In genomic region chr4:7052923-7053715, GRCh38 we compare ENCODE assay signal across 10 cellular contexts. TPM values are rescaled to one million over a fixed set of nuclear protein-coding genes. Genes with fewer than 3 reads are reported as not detected.
DNase-seq lines count a peak whose midpoint lies in the region; ATAC-seq and TF ChIP-seq lines count a peak whose summit lies in the region.
"Had no signal": no experiment of that assay in that cellular context is flagged by ENCODE, and none has a peak within 500 bp of the region (broad histone marks: within the 10 kb centered on the region; RNA-seq: fewer than 3 reads in every experiment).

No MANE protein-coding gene starts in this region.

- POLR2A ChIA-PET in PC-9 (lab: Charles Lee; ENCODE audit: unreplicated experiment), result no interaction called here

- no CpG with 5 or more reads among the region's 20 CpGs for WGBS in mesendoderm (ENCODE audit: extremely low coverage, insufficient coverage, low lambda C conversion rate)

- no peak overlapping the region for H2BK15ac ChIP-seq in mesendoderm (replicated peaks; ENCODE audit: low read depth)

- H3K79me2 ChIP-seq in mesendoderm (ENCODE audit: control insufficient read depth, insufficient read depth, low read length) (peaks cover 3% of the 10 kb centered on the region), PC-9 (ENCODE audit: low read depth) (no peaks in the 10 kb centered on the region)

- H4K5ac ChIP-seq in mesendoderm (ENCODE audit: low read length), result no peak overlapping the region

- H2AK5ac ChIP-seq in mesendoderm (ENCODE audit: low read length), result no peak overlapping the region

- TF ChIP-seq POLR2A in NB4 (IDR thresholded peaks at IDR 0.05; ENCODE audit: extremely low read depth, insufficient read length), result no peak

- no peak overlapping the region for H3K23ac ChIP-seq in mesendoderm (ENCODE audit: low read length)

- no peak overlapping the region for H3K56ac ChIP-seq in mesendoderm (ENCODE audit: low read length)

- H3K9me3 Mint-ChIP-seq in CD14-positive monocyte, result peaks cover 0 to 3% (median 0%) of the 10 kb centered on the region in 7 donors
- no peaks in the 10 kb centered on the region for H3K9me3 Mint-ChIP-seq in dendritic cell treated with granulocyte-macrophage colony-stimulating factor and Interleukin-4, amounts not matched to agents 40 ng/mL and 50 ng/mL, for 4 days
- no peaks in the 10 kb centered on the region for H3K9me3 Mint-ChIP-seq in natural killer cell
- H3K9me3 Mint-ChIP-seq in immature natural killer cell, result no peaks in the 10 kb centered on the region

- H3K4ac ChIP-seq in mesendoderm (ENCODE audit: low read depth, low read length), result no peak overlapping the region

- no peak overlapping the region for H2BK5ac ChIP-seq in mesendoderm (ENCODE audit: low read length)

- H3K27ac ChIP-seq in mesendoderm (ENCODE audit: low read depth, low read length), result no peak overlapping the region
- no peak overlapping the region for H3K27ac ChIP-seq in PC-9

- no peaks in the 10 kb centered on the region for H3K9me2 ChIP-seq in PC-9 (ENCODE audit: insufficient read depth)

- TF ChIP-seq CTCF in CD14-positive monocyte (IDR thresholded peaks at IDR 0.05) (no peak), NB4 (IDR thresholded peaks at IDR 0.05; ENCODE audit: low read depth, low read length) (no peak), natural killer cell (IDR thresholded peaks at IDR 0.05) (no peak), PC-9 (conservative IDR thresholded peaks at IDR 0.05) (no peak)

- H3K9ac ChIP-seq in mesendoderm (ENCODE audit: low read length), result no peak overlapping the region

- DNase-seq in CD14-positive monocyte (ENCODE audit: low spot score) (peak; percentile 85), NB4 (ENCODE audit: low read depth) (peak; percentile 66), natural killer cell (no peak), immature natural killer cell (no peak), mesendoderm (no peak), PC-9 (no peak)
- DNase-seq: Caco-2, NCI-H526 had no signal

- intact Hi-C loops in CD14-positive monocyte (cut with micrococcal nuclease), result no loop called here
- intact Hi-C loops in dendritic cell treated with granulocyte-macrophage colony-stimulating factor and Interleukin-4, amounts not matched to agents 40 ng/mL and 50 ng/mL, for 4 days (cut with micrococcal nuclease), result no loop called here
- intact Hi-C loops in natural killer cell (cut with micrococcal nuclease), result no loop called here
- intact Hi-C loops in PC-9 (cut with micrococcal nuclease; ENCODE audit: unreplicated experiment), result no loop called here

- H3K36me3 Mint-ChIP-seq in CD14-positive monocyte, result peaks cover 51 to 84% of the 10 kb centered on the region in 2 donors
- peaks cover 85% of the 10 kb centered on the region for H3K36me3 Mint-ChIP-seq in dendritic cell treated with granulocyte-macrophage colony-stimulating factor and Interleukin-4, amounts not matched to agents 40 ng/mL and 50 ng/mL, for 4 days (ENCODE audit: low read depth)
- peaks cover 7% of the 10 kb centered on the region for H3K36me3 Mint-ChIP-seq in natural killer cell
- H3K36me3 Mint-ChIP-seq in immature natural killer cell, result peaks cover 5 to 21% (median 11%) of the 10 kb centered on the region in 3 donors

- H3K4me2 ChIP-seq in mesendoderm (ENCODE audit: low read length), result no peak overlapping the region
- no peak overlapping the region for H3K4me2 ChIP-seq in PC-9

- ATAC-seq in natural killer cell (peak; percentile 26 to 79 (median 52)), HG02938 (IDR thresholded peaks at IDR 0.05; ENCODE audit: unreplicated experiment) (no peak)

- H3K27ac Mint-ChIP-seq in CD14-positive monocyte, result peak overlapping the region in 6 of 7 donors; percentile 42 to 78 (median 76)
- H3K27ac Mint-ChIP-seq in dendritic cell treated with granulocyte-macrophage colony-stimulating factor and Interleukin-4, amounts not matched to agents 40 ng/mL and 50 ng/mL, for 4 days, result peak overlapping the region; percentile 80
- peak overlapping the region in 1 of 2 donors; percentile 72 for H3K27ac Mint-ChIP-seq in natural killer cell
- no peak overlapping the region for H3K27ac Mint-ChIP-seq in immature natural killer cell

- H3K4me3 ChIP-seq in NB4 (ENCODE audit: low read depth, low read length) (no peak overlapping the region), mesendoderm (ENCODE audit: low read length) (no peak overlapping the region), PC-9 (no peak overlapping the region)

- no peak overlapping the region for H3K18ac ChIP-seq in mesendoderm (ENCODE audit: low read length)

- no peak overlapping the region for H2AFZ ChIP-seq in PC-9

- no peaks in the 10 kb centered on the region for H3K9me3 ChIP-seq in PC-9 (ENCODE audit: insufficient read depth, low read depth)
- H3K9me3 ChIP-seq: Caco-2 had no signal

- H3K4me1 ChIP-seq in mesendoderm (ENCODE audit: control insufficient read depth, low read depth, low read length), result no peaks in the 10 kb centered on the region
- H3K4me1 ChIP-seq in PC-9 (replicated peaks; ENCODE audit: insufficient read depth), result no peaks in the 10 kb centered on the region
- H3K4me1 ChIP-seq: Caco-2 had no signal

- peaks cover 1% of the 10 kb centered on the region for H3K36me3 ChIP-seq in mesendoderm (ENCODE audit: control insufficient read depth, insufficient read depth, low read length)
- H3K36me3 ChIP-seq in PC-9 (ENCODE audit: low read depth), result no peaks in the 10 kb centered on the region

- CTCF ChIA-PET in PC-9 (lab: Charles Lee), result no interaction called here

- no peaks in the 10 kb centered on the region for H4K20me1 ChIP-seq in PC-9 (ENCODE audit: insufficient read depth)

- H3K27me3 Mint-ChIP-seq in CD14-positive monocyte (ENCODE audit: low read depth in 3 of 3), result peaks cover 4 to 8% (median 7%) of the 10 kb centered on the region in 3 donors
- H3K27me3 Mint-ChIP-seq in dendritic cell treated with granulocyte-macrophage colony-stimulating factor and Interleukin-4, amounts not matched to agents 40 ng/mL and 50 ng/mL, for 4 days, result no peaks in the 10 kb centered on the region
- no peaks in the 10 kb centered on the region for H3K27me3 Mint-ChIP-seq in natural killer cell (ENCODE audit: low read depth in 2 of 2)
- H3K27me3 Mint-ChIP-seq in immature natural killer cell (ENCODE audit: low read depth in 3 of 3), result peaks cover 0 to 3% (median 3%) of the 10 kb centered on the region in 3 donors

- H3K4me3 Mint-ChIP-seq in CD14-positive monocyte (peak overlapping the region; percentile 20 to 57), natural killer cell (no peak overlapping the region), immature natural killer cell (peak overlapping the region in 1 of 5 donors; percentile 39)
- peak overlapping the region; percentile 23 for H3K4me3 Mint-ChIP-seq in dendritic cell treated with granulocyte-macrophage colony-stimulating factor and Interleukin-4, amounts not matched to agents 40 ng/mL and 50 ng/mL, for 4 days

- no peaks in the 10 kb centered on the region for H3K27me3 ChIP-seq in mesendoderm (ENCODE audit: insufficient read depth, low read length, poor library complexity)
- H3K27me3 ChIP-seq in PC-9 (ENCODE audit: insufficient read depth, low read depth), result no peaks in the 10 kb centered on the region

- H4K8ac ChIP-seq in mesendoderm (ENCODE audit: low read depth, low read length), result no peak overlapping the region

- H3F3A ChIP-seq in PC-9 (ENCODE audit: insufficient read depth, low read depth), result no peaks in the 10 kb centered on the region

- peaks cover 48% of the 10 kb centered on the region for H3K4me1 Mint-ChIP-seq in CD14-positive monocyte
- peaks cover 61% of the 10 kb centered on the region for H3K4me1 Mint-ChIP-seq in dendritic cell treated with granulocyte-macrophage colony-stimulating factor and Interleukin-4, amounts not matched to agents 40 ng/mL and 50 ng/mL, for 4 days (ENCODE audit: low read depth)
- peaks cover 17 to 34% of the 10 kb centered on the region in 2 donors for H3K4me1 Mint-ChIP-seq in natural killer cell
- H3K4me1 Mint-ChIP-seq in immature natural killer cell, result peaks cover 24 to 29% of the 10 kb centered on the region in 2 donors

- no TSS peak for BruUV-seq in PC-9 (replicated peaks; lab: Mats Ljungman, UMichigan)

- H3K79me1 ChIP-seq in mesendoderm (ENCODE audit: low read length), result peaks cover 12% of the 10 kb centered on the region

- H2BK120ac ChIP-seq in mesendoderm (ENCODE audit: low read depth, low read length), result no peak overlapping the region

RNA-seq across cellular contexts. Expression of gene TADA2B, which starts 9.9 kb away (rescaled TPM):
- polyA plus RNA-seq in CD14-positive monocyte (1 to 10 TPM; 2.0 to 2.6 TPM), immature natural killer cell (1 to 10 TPM; 2.1 to 3.9 (median 3.0) TPM)
- total RNA-seq in natural killer cell (10 to 100 TPM; 22.7 to 36.3 (median 35.9) TPM), PC-9 (2021) (9.5 and 9.6 TPM in 2 replicates)
- 8.0 TPM for polyA plus RNA-seq in mesendoderm (2013, experiment 1 of 2)
- 8.3 TPM for polyA plus RNA-seq in mesendoderm (2013, experiment 2 of 2)

RNA-seq across cellular contexts. Expression of gene GRPEL1, which starts 14.7 kb away (rescaled TPM):
- polyA plus RNA-seq in CD14-positive monocyte, result 10 to 100 TPM; 45.4 to 49.6 TPM
- 10 to 100 TPM; 20.1 to 37.8 (median 36.8) TPM for total RNA-seq in natural killer cell
- polyA plus RNA-seq in immature natural killer cell, result 10 to 100 TPM; 40.4 to 58.9 (median 41.8) TPM
- polyA plus RNA-seq in mesendoderm (2013, experiment 1 of 2), result 27.2 TPM
- 28.8 TPM for polyA plus RNA-seq in mesendoderm (2013, experiment 2 of 2)
- total RNA-seq in PC-9 (2021), result 49.3 and 49.9 TPM in 2 replicates

Comparison
In these comparisons a context has a peak if more than half of its experiments do, and no peak if none do; other contexts are left out.
1. DNase-seq: peak in CD14-positive monocyte (single experiment) and NB4 (single experiment); none in natural killer cell (single experiment), immature natural killer cell (0 of 3), mesendoderm (single experiment) and PC-9 (0 of 2).
2. H3K27ac Mint-ChIP-seq: peak in CD14-positive monocyte (6 of 7) and dendritic cell treated with granulocyte-macrophage colony-stimulating factor and Interleukin-4, amounts not matched to agents 40 ng/mL and 50 ng/mL, for 4 days (single experiment); none in immature natural killer cell (0 of 6).